Comparison of ENCODE assay signal across 8 cellular contexts in the genomic region with DNA sequence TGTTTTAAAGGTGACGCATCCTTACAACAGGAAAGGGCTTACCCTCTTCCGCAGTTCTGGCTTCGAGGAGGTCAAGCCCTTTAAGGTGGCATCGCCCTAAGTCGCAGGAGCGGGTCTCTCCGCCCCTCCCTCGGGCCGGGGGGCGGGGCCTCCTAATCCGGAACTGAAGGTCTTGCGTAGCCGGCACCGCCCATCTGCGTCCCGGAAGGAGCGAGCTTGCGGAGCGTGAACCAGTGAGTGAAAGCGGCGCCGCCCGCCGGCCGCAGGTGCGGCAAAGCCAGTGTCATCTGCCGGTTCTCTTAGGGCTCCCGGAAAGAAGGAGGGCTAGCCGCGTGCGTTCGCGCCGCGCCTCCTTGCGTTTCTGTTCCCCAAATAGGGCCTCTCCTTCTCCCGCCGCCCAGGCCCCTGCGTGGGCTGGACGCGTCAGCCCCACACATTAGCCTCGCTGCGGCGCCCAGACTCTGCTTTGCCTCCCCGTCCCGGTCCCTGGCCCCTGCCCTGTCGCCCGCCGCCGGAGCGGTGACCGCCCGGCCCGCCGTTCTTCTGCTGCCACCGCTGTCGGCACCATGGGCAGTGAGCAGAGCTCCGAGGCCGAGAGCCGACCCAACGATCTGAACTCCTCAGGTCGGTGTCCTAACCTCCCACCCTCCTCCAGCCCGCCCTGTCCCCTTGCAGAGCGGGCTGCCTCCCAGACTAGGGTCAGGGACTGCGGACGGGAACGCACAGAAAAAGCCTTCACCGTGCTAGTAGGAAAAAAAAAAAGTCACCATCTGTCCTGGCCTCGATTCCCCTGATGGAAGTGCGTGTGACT. TPM values are rescaled to one million over a fixed set of nuclear protein-coding genes. Genes with fewer than 3 reads are reported as not detected.
DNase-seq lines count a peak whose midpoint lies in the region; ATAC-seq and TF ChIP-seq lines count a peak whose summit lies in the region.

A gene (plus strand): TSS at position 193 of the 811 bp plus-strand sequence. CDS start 374 bp downstream, at position 567.

- peaks cover 44% of the 10 kb centered on the region for H3K4me1 ChIP-seq in CD4-positive, alpha-beta memory T cell (ENCODE audit: insufficient read depth, low read length)
- H3K4me1 ChIP-seq in liver (ENCODE audit: control insufficient read depth in 4 of 4, insufficient read depth in 4 of 4, low read length in 3 of 4): peaks cover 0 to 19% (median 4%) of the 10 kb centered on the region in 4 donors

- peak; percentile 53 to 62 for TF ChIP-seq RAD21 in liver (IDR thresholded peaks at IDR 0.05)

- peak within 1 kb of the TSS; percentile 95 to 100 for H3K9ac ChIP-seq in liver (ENCODE audit: low read depth in 1 of 2, low read length in 2 of 2)

- intact Hi-C loops in CD4-positive, alpha-beta memory T cell (cut with micrococcal nuclease): loop anchor here (1.0 to 10.0 kb wide), 10 partner anchors 22 to 744 kb away; a partner anchor contains a TSS
- intact Hi-C loops in activated CD4-positive, alpha-beta memory T cell treated with anti-CD3 and anti-CD28 coated beads for 36 hours (cut with micrococcal nuclease): loop anchor here (1.0 to 10.0 kb wide), 9 partner anchors 19 to 848 kb away; a partner anchor contains a TSS

- ATAC-seq in GM19438 (IDR thresholded peaks at IDR 0.05; ENCODE audit: low read depth, unreplicated experiment) (peak; percentile 80), HG03575 (IDR thresholded peaks at IDR 0.05; ENCODE audit: extremely low read depth, insufficient number of reproducible peaks, low FRiP score, unreplicated experiment) (peak; percentile 64)

- H3K36me3 Mint-ChIP-seq in CD4-positive, alpha-beta memory T cell: peaks cover 6 to 25% of the 10 kb centered on the region in 2 donors
- peaks cover 9% of the 10 kb centered on the region for H3K36me3 Mint-ChIP-seq in activated CD4-positive, alpha-beta memory T cell treated with anti-CD3 and anti-CD28 coated beads for 36 hours

- H3K9me3 ChIP-seq in CD4-positive, alpha-beta memory T cell (ENCODE audit: control insufficient read depth in 1 of 2, low read length in 2 of 2): no peaks in the 10 kb centered on the region
- no peaks in the 10 kb centered on the region for H3K9me3 ChIP-seq in liver (ENCODE audit: control insufficient read depth in 4 of 4, low read length in 3 of 4)

- H3K27me3 Mint-ChIP-seq in CD4-positive, alpha-beta memory T cell: no peaks in the 10 kb centered on the region
- H3K27me3 Mint-ChIP-seq in activated CD4-positive, alpha-beta memory T cell treated with anti-CD3 and anti-CD28 coated beads for 36 hours: no peaks in the 10 kb centered on the region

- CTCF ChIA-PET in CD4-positive, alpha-beta memory T cell (lab: Charles Lee; ENCODE audit: partially characterized antibody): interaction anchor here (0.7 to 3.6 kb wide), 28 partner anchors 7 to 1586 kb away, joined by 3 to 40 read pairs (median 4); a partner anchor contains a TSS
- CTCF ChIA-PET in activated CD4-positive, alpha-beta memory T cell treated with anti-CD3 and anti-CD28 coated beads for 36 hours (lab: Charles Lee): interaction anchor here (0.5 to 3.5 kb wide), 22 partner anchors 9 to 456 kb away, joined by 3 to 17 read pairs (median 4); a partner anchor contains a TSS

- POLR2A ChIA-PET in CD4-positive, alpha-beta memory T cell (lab: Charles Lee; ENCODE audit: partially characterized antibody): interaction anchor here (0.6 to 7.0 kb wide), 76 partner anchors 8 to 1900 kb away, joined by 3 to 473 read pairs (median 5); a partner anchor contains a TSS
- POLR2A ChIA-PET in activated CD4-positive, alpha-beta memory T cell treated with anti-CD3 and anti-CD28 coated beads for 36 hours (lab: Charles Lee): interaction anchor here (0.6 to 3.2 kb wide), 39 partner anchors 10 to 707 kb away, joined by 3 to 27 read pairs (median 5); a partner anchor contains a TSS

- H3K27ac Mint-ChIP-seq in CD4-positive, alpha-beta memory T cell: peak within 1 kb of the TSS; percentile 89 to 99 (median 98)
- peak within 1 kb of the TSS; percentile 99 for H3K27ac Mint-ChIP-seq in activated CD4-positive, alpha-beta memory T cell treated with anti-CD3 and anti-CD28 coated beads for 36 hours

- WGBS in liver: under 1% methylated on average over 70 of the region's 70 CpGs

- no peaks in the 10 kb centered on the region for H3K9me3 Mint-ChIP-seq in CD4-positive, alpha-beta memory T cell
- no peaks in the 10 kb centered on the region for H3K9me3 Mint-ChIP-seq in activated CD4-positive, alpha-beta memory T cell treated with anti-CD3 and anti-CD28 coated beads for 36 hours

- H3K4me3 Mint-ChIP-seq in CD4-positive, alpha-beta memory T cell: peak within 1 kb of the TSS; percentile 90 to 96 (median 95)
- H3K4me3 Mint-ChIP-seq in activated CD4-positive, alpha-beta memory T cell treated with anti-CD3 and anti-CD28 coated beads for 36 hours: peak within 1 kb of the TSS; percentile 98

- no peaks in the 10 kb centered on the region for H3K36me3 ChIP-seq in CD4-positive, alpha-beta memory T cell (ENCODE audit: insufficient read depth, low read length)
- no peaks in the 10 kb centered on the region for H3K36me3 ChIP-seq in liver (ENCODE audit: control insufficient read depth in 4 of 4, insufficient read depth in 3 of 4, low read depth in 1 of 4, low read length in 3 of 4)

- peak within 1 kb of the TSS; percentile 99 for H3K27ac ChIP-seq in CD4-positive, alpha-beta memory T cell (ENCODE audit: low read depth, low read length)
- H3K27ac ChIP-seq in liver (ENCODE audit: low read depth in 1 of 2, low read length in 2 of 2): peak within 1 kb of the TSS; percentile 94 to 100

- no peak for TF ChIP-seq CTCF in liver (IDR thresholded peaks at IDR 0.05; ENCODE audit: low read depth, low read length, missing input control)

- peak within 1 kb of the TSS; percentile 88 to 90 for H3K4me3 ChIP-seq in CD4-positive, alpha-beta memory T cell (ENCODE audit: low read length in 2 of 2)
- H3K4me3 ChIP-seq in liver (ENCODE audit: low read depth in 1 of 3, low read length in 3 of 3): peak within 1 kb of the TSS; percentile 72 to 96 (median 77)

- peaks cover 29 to 76% (median 42%) of the 10 kb centered on the region in 4 donors for H3K4me1 Mint-ChIP-seq in CD4-positive, alpha-beta memory T cell
- peaks cover 43% of the 10 kb centered on the region for H3K4me1 Mint-ChIP-seq in activated CD4-positive, alpha-beta memory T cell treated with anti-CD3 and anti-CD28 coated beads for 36 hours (ENCODE audit: low read depth)

- no peaks in the 10 kb centered on the region for H3K27me3 ChIP-seq in CD4-positive, alpha-beta memory T cell (ENCODE audit: insufficient read depth, low read length)
- no peaks in the 10 kb centered on the region for H3K27me3 ChIP-seq in liver (ENCODE audit: control insufficient read depth in 4 of 4, insufficient read depth in 4 of 4, low read length in 3 of 4)

- DNase-seq in CD4-positive, alpha-beta memory T cell: peak; percentile 98 to 99 (median 99)
- peak; percentile 99 for DNase-seq in NCI-H82 (lab: John Stamatoyannopoulos, UW)
- DNase-seq in activated CD4-positive, alpha-beta memory T cell treated with anti-CD3 and anti-CD28 coated beads for 36 hours: peak; percentile 99
- DNase-seq in dermis microvascular lymphatic vessel endothelial cell (ENCODE audit: low read depth in 2 of 2): peak; percentile 84 to 89
- DNase-seq in stimulated activated CD4-positive, alpha-beta T cell treated with anti-CD3 and anti-CD28 coated beads, Interleukin-4, amount 100 ng/mL, for 24 hours: peak; percentile 98

TF ChIP-seq in liver, 16 proteins besides CTCF, POLR2A, EP300 and RAD21 (continues in another document):
- no peak for TF ChIP-seq FOXA2 (IDR thresholded peaks at IDR 0.05)
- TF ChIP-seq YY1 (IDR thresholded peaks at IDR 0.05): peak; percentile 65
- TF ChIP-seq, protein P1, sequence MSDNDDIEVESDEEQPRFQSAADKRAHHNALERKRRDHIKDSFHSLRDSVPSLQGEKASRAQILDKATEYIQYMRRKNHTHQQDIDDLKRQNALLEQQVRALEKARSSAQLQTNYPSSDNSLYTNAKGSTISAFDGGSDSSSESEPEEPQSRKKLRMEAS (IDR thresholded peaks at IDR 0.05): peak; percentile 71
- TF ChIP-seq, protein P2, sequence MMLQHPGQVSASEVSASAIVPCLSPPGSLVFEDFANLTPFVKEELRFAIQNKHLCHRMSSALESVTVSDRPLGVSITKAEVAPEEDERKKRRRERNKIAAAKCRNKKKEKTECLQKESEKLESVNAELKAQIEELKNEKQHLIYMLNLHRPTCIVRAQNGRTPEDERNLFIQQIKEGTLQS (IDR thresholded peaks at IDR 0.05): peak; percentile 53
- TF ChIP-seq GABPA (IDR thresholded peaks at IDR 0.05 in 1 of 2, conservative IDR thresholded peaks at IDR 0.05 in 1 of 2): peak; percentile 58 to 89
- peak; percentile 66 to 75 for TF ChIP-seq EGR1 (IDR thresholded peaks at IDR 0.05; ENCODE audit: low read depth in 2 of 2)
- peak; percentile 32 to 82 for TF ChIP-seq JUND (IDR thresholded peaks at IDR 0.05)
- TF ChIP-seq TAF1 (conservative IDR thresholded peaks at IDR 0.05): peak; percentile 81
- TF ChIP-seq, protein P3, sequence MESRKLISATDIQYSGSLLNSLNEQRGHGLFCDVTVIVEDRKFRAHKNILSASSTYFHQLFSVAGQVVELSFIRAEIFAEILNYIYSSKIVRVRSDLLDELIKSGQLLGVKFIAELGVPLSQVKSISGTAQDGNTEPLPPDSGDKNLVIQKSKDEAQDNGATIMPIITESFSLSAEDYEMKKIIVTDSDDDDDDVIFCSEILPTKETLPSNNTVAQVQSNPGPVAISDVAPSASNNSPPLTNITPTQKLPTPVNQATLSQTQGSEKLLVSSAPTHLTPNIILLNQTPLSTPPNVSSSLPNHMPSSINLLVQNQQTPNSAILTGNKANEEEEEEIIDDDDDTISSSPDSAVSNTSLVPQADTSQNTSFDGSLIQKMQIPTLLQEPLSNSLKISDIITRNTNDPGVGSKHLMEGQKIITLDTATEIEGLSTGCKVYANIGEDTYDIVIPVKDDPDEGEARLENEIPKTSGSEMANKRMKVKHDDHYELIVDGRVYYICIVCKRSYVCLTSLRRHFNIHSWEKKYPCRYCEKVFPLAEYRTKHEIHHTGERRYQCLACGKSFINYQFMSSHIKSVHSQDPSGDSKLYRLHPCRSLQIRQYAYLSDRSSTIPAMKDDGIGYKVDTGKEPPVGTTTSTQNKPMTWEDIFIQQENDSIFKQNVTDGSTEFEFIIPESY (IDR thresholded peaks at IDR 0.05): peak; percentile 46
- peak; percentile 31 to 57 for TF ChIP-seq HNF4A (conservative IDR thresholded peaks at IDR 0.05)
- peak; percentile 48 to 80 for TF ChIP-seq RXRA (IDR thresholded peaks at IDR 0.05)
- no peak for TF ChIP-seq FOXA1 (IDR thresholded peaks at IDR 0.05)
- TF ChIP-seq HNF4G (IDR thresholded peaks at IDR 0.05): no peak

RNA-seq across cellular contexts. Expression of the gene that starts here (rescaled TPM):
- 10 to 100 TPM; 21.3 to 26.8 TPM for total RNA-seq in CD4-positive, alpha-beta memory T cell
- polyA plus RNA-seq in CD4-positive, alpha-beta memory T cell: 10 to 100 TPM; 27.5 to 28.1 TPM
- total RNA-seq in activated CD4-positive, alpha-beta memory T cell treated with anti-CD3 and anti-CD28 coated beads for 36 hours: 10 to 100 TPM; 43.7 to 47.8 TPM
- total RNA-seq in dermis microvascular lymphatic vessel endothelial cell (3.7 and 4.0 TPM in 2 replicates), liver (10 to 100 TPM in 1 of 2 donors, 1 to 10 TPM in 1; 8.9 to 11.4 TPM)
- polyA plus RNA-seq in liver: 1 to 10 TPM; 4.5 to 7.3 TPM

Comparison
In these comparisons a context has a peak if more than half of its experiments do, and no peak if none do; other contexts are left out.
1. Peak in every context shown above with its lines: DNase-seq, ATAC-seq, H3K4me3 ChIP-seq and H3K27ac ChIP-seq.